Comparison of ENCODE assay signal across 16 cellular contexts in genomic region chr16:86042996-86043725, GRCh38.
DNase-seq lines count a peak whose midpoint lies in the region; ATAC-seq, FAIRE-seq and TF ChIP-seq lines count a peak whose summit lies in the region.
"Had no signal": no experiment of that assay in that cellular context is flagged by ENCODE, and none has a peak within 500 bp of the region (broad histone marks: within the 10 kb centered on the region; RNA-seq: fewer than 3 reads in every experiment).

No MANE protein-coding gene starts in this region.

- peak overlapping the region; percentile 65 for H3K27ac Mint-ChIP-seq in Caco-2 (ENCODE audit: unreplicated experiment)
- H3K27ac Mint-ChIP-seq: B cell; CD8-positive, alpha-beta memory T cell had no signal

- H3K4me2 ChIP-seq in H1 (ENCODE audit: insufficient read depth in 1 of 2, low read depth in 2 of 2, low read length in 2 of 2), result no peak overlapping the region
- H3K4me2 ChIP-seq in neuronal stem cell (ENCODE audit: insufficient read depth, low read length, poor library complexity, severe bottlenecking), result no peak overlapping the region

- H3K4me3 ChIP-seq in Caco-2 (ENCODE audit: low read depth, low read length), result no peak overlapping the region
- H3K4me3 ChIP-seq in H1 (ENCODE audit: extremely low read depth in 1 of 4, insufficient read depth in 2 of 4, low read depth in 3 of 4, low read length in 4 of 4), result no peak overlapping the region
- H3K4me3 ChIP-seq in neuronal stem cell (ENCODE audit: low read length in 2 of 2), result no peak overlapping the region
- no peak overlapping the region for H3K4me3 ChIP-seq in SJCRH30

- no peak for FAIRE-seq in H1 (lab: Jason Lieb, UNC)
- FAIRE-seq: GM19239 had no signal

- no peak overlapping the region for H3K14ac ChIP-seq in H1 (ENCODE audit: insufficient read length)
- no peak overlapping the region for H3K14ac ChIP-seq in neuronal stem cell (ENCODE audit: low read length)

- H4K8ac ChIP-seq in H1 (ENCODE audit: extremely low read depth, insufficient read depth, low read length), result no peak overlapping the region; the same call in 1 of the 2 replicates
- no peak overlapping the region for H4K8ac ChIP-seq in neuronal stem cell (ENCODE audit: low read depth, low read length)

- H2AK5ac ChIP-seq in H1 (ENCODE audit: low read depth, low read length) (no peak overlapping the region; the same call in 1 of the 2 replicates), neuronal stem cell (ENCODE audit: low read depth, low read length) (peak overlapping the region; percentile 33)

- peaks cover 21% of the 10 kb centered on the region for H3K4me1 Mint-ChIP-seq in Caco-2 (ENCODE audit: low read depth, unreplicated experiment)
- peaks cover 19% of the 10 kb centered on the region for H3K4me1 Mint-ChIP-seq in activated T-cell treated with anti-CD3 and anti-CD28 coated beads, Interleukin-2, amount 50 U/mL, for 4 hours (ENCODE audit: low read depth)

- no peak overlapping the region for H4K5ac ChIP-seq in H1 (ENCODE audit: insufficient read length, low read depth, low read length)

- CTCF ChIA-PET in Caco-2 (lab: Charles Lee), result no interaction called here
- CTCF ChIA-PET in H1 (lab: Charles Lee; ENCODE audit: partially characterized antibody), result interaction anchor here (0.7 to 9.2 kb wide), 11 partner anchors 10 to 476 kb away, joined by 3 to 84 read pairs (median 7); no protein-coding TSS in a partner anchor

- H3K9me3 Mint-ChIP-seq in Caco-2 (ENCODE audit: unreplicated experiment), result no peaks in the 10 kb centered on the region
- no peaks in the 10 kb centered on the region for H3K9me3 Mint-ChIP-seq in activated T-cell treated with anti-CD3 and anti-CD28 coated beads, Interleukin-2, amount 50 U/mL, for 4 hours
- H3K9me3 Mint-ChIP-seq: CD8-positive, alpha-beta memory T cell had no signal

- no peak overlapping the region for H2BK20ac ChIP-seq in H1 (ENCODE audit: low read length)

- H3K27me3 ChIP-seq in Caco-2 (replicated peaks; ENCODE audit: control insufficient read depth, insufficient read depth, low read length) (no peaks in the 10 kb centered on the region), H1 (replicated peaks in 1 of 4; ENCODE audit: control insufficient read depth in 3 of 4, extremely low read depth in 1 of 4, insufficient read depth in 3 of 4, low read length in 3 of 4) (no peaks in the 10 kb centered on the region; a peak in 1 of 7 replicates), neuronal stem cell (ENCODE audit: control insufficient read depth in 3 of 3, insufficient read depth in 3 of 3, low read depth in 1 of 3, low read length in 3 of 3) (peaks cover 0 to 33% (median 0%) of the 10 kb centered on the region in 3 experiments), SJCRH30 (no peaks in the 10 kb centered on the region)

- ATAC-seq in activated T-cell treated with anti-CD3 and anti-CD28 coated beads, Interleukin-2, amount 50 U/mL, for 4 hours, result no peak

- no peak overlapping the region for H3K27ac ChIP-seq in H1 (ENCODE audit: low read depth, low read length)
- H3K27ac ChIP-seq in neuronal stem cell (replicated peaks; ENCODE audit: low read length), result no peak overlapping the region
- H3K27ac ChIP-seq in SJCRH30, result no peak overlapping the region

- no peak overlapping the region for H3K56ac ChIP-seq in H1 (replicated peaks; ENCODE audit: insufficient read length, low read depth, low read length)

- H2AFZ ChIP-seq in H1 (ENCODE audit: low read length) (0 out of 2 replicates have a peak overlapping the region, but pooled peaks have one; percentile 1), neuronal stem cell (ENCODE audit: low read length) (no peak overlapping the region)

- H3K79me1 ChIP-seq in H1 (ENCODE audit: low read depth, low read length) (no peaks in the 10 kb centered on the region), neuronal stem cell (ENCODE audit: low read depth, low read length) (no peaks in the 10 kb centered on the region)

- no peaks in the 10 kb centered on the region for H3K23me2 ChIP-seq in H1 (ENCODE audit: low read depth, low read length)

- no peak for TF ChIP-seq POLR2A in H1 (IDR thresholded peaks at IDR 0.05; ENCODE audit: control extremely low read depth in 1 of 2, low read depth in 2 of 2, low read length in 2 of 2)

- H3K4ac ChIP-seq in H1 (replicated peaks; ENCODE audit: insufficient read length, low read depth, low read length) (no peak overlapping the region), neuronal stem cell (ENCODE audit: low read length) (no peak overlapping the region)

- no peak overlapping the region for H3K4me3 Mint-ChIP-seq in Caco-2 (ENCODE audit: unreplicated experiment)
- no peak overlapping the region for H3K4me3 Mint-ChIP-seq in activated T-cell treated with anti-CD3 and anti-CD28 coated beads, Interleukin-2, amount 50 U/mL, for 4 hours
- H3K4me3 Mint-ChIP-seq: B cell; CD8-positive, alpha-beta memory T cell had no signal

- no peaks in the 10 kb centered on the region for H3K36me3 Mint-ChIP-seq in Caco-2 (ENCODE audit: insufficient read depth, unreplicated experiment)
- H3K36me3 Mint-ChIP-seq in activated T-cell treated with anti-CD3 and anti-CD28 coated beads, Interleukin-2, amount 50 U/mL, for 4 hours (ENCODE audit: insufficient read depth), result no peaks in the 10 kb centered on the region
- H3K36me3 Mint-ChIP-seq: CD8-positive, alpha-beta memory T cell had no signal

- no peak for TF ChIP-seq RAD21 in H1 (IDR thresholded peaks at IDR 0.05 in 1 of 2, conservative IDR thresholded peaks at IDR 0.05 in 1 of 2; ENCODE audit: low read depth in 2 of 2, low read length in 2 of 2)

- POLR2A ChIA-PET in Caco-2 (lab: Charles Lee) (no interaction called here), H1 (lab: Charles Lee; ENCODE audit: partially characterized antibody) (no interaction called here)

- H3K79me2 ChIP-seq in H1 (ENCODE audit: control insufficient read depth in 1 of 2, insufficient read depth in 2 of 2, low read length in 2 of 2), result no peaks in the 10 kb centered on the region

- H4K91ac ChIP-seq in H1 (replicated peaks; ENCODE audit: insufficient read length, low read length) (peak overlapping the region; percentile 66), neuronal stem cell (ENCODE audit: low read depth, low read length, poor library complexity) (no peak overlapping the region)

- peaks cover 31% of the 10 kb centered on the region for H3K4me1 ChIP-seq in Caco-2
- peaks cover 0 to 1% (median 0%) of the 10 kb centered on the region in 4 experiments; a peak in 1 of 7 replicates for H3K4me1 ChIP-seq in H1 (replicated peaks in 1 of 4; ENCODE audit: control insufficient read depth in 3 of 4, insufficient read depth in 4 of 4, low read length in 3 of 4)
- peaks cover 0 to 9% of the 10 kb centered on the region in 2 donors for H3K4me1 ChIP-seq in neuronal stem cell (ENCODE audit: control insufficient read depth in 2 of 2, insufficient read depth in 1 of 2, low read depth in 1 of 2, low read length in 2 of 2)
- peaks cover 11% of the 10 kb centered on the region; the same call in 1 of the 2 replicates for H3K4me1 ChIP-seq in SJCRH30

- no peak overlapping the region for H2BK5ac ChIP-seq in H1 (ENCODE audit: low read depth, low read length)
- H2BK5ac ChIP-seq in neuronal stem cell (ENCODE audit: low read length), result peak overlapping the region; percentile 32

- H2BK15ac ChIP-seq in H1 (ENCODE audit: low read length) (0 out of 2 replicates have a peak overlapping the region, but pooled peaks have one; percentile 67), neuronal stem cell (ENCODE audit: low read length) (no peak overlapping the region)

- DNase-seq in Caco-2 (peak in 1 of 2 experiments; percentile 31), H1 (ENCODE audit: low read depth in 1 of 2, low spot score in 2 of 2) (no peak), neuronal stem cell (ENCODE audit: low spot score) (no peak), AG08395 (ENCODE audit: low spot score) (no peak), hepatic stellate cell (ENCODE audit: low spot score) (no peak), SJCRH30 (no peak)
- DNase-seq in activated T-cell treated with anti-CD3 and anti-CD28 coated beads, Interleukin-2, amount 50 U/mL, for 4 hours, result no peak
- DNase-seq: ACHN; CD8-positive, alpha-beta memory T cell; DMS53; GF-D8; H7; IMR-90; KBM-7 had no signal

- no peak overlapping the region for H2BK120ac ChIP-seq in H1 (replicated peaks; ENCODE audit: low read depth, low read length)
- no peak overlapping the region for H2BK120ac ChIP-seq in neuronal stem cell (ENCODE audit: low read depth, low read length)

- no peak for TF ChIP-seq EP300 in H1 (IDR thresholded peaks at IDR 0.05; ENCODE audit: borderline replicate concordance in 1 of 2, low read depth in 2 of 2, low read length in 2 of 2)

- no peak for TF ChIP-seq CTCF in Caco-2 (IDR thresholded peaks at IDR 0.05; ENCODE audit: insufficient read depth in 1 of 2, low read depth in 1 of 2, low read length in 1 of 2, severe bottlenecking in 1 of 2, unreplicated experiment in 1 of 2)
- TF ChIP-seq CTCF in H1 (IDR thresholded peaks at IDR 0.05; ENCODE audit: control extremely low read depth in 1 of 3, insufficient read depth in 1 of 3, low read depth in 1 of 3, low read length in 3 of 3), result no peak

- H2BK12ac ChIP-seq in H1 (ENCODE audit: low read depth, low read length) (0 out of 2 replicates have a peak overlapping the region, but pooled peaks have one; percentile 43), neuronal stem cell (ENCODE audit: low read length) (peak overlapping the region; percentile 47)

- no peaks in the 10 kb centered on the region for H4K20me1 ChIP-seq in H1 (replicated peaks in 1 of 2; ENCODE audit: control insufficient read depth in 1 of 2, insufficient read depth in 2 of 2, low read length in 2 of 2)

- BruUV-seq in Caco-2 (replicated peaks; lab: Mats Ljungman, UMichigan), result no TSS peak

- H3K27me3 Mint-ChIP-seq in Caco-2 (ENCODE audit: insufficient read depth, unreplicated experiment), result no peaks in the 10 kb centered on the region
- H3K27me3 Mint-ChIP-seq in activated T-cell treated with anti-CD3 and anti-CD28 coated beads, Interleukin-2, amount 50 U/mL, for 4 hours (ENCODE audit: low read depth), result peaks cover 38% of the 10 kb centered on the region

- H3K9ac ChIP-seq in H1 (replicated peaks in 1 of 4; ENCODE audit: extremely low read depth in 1 of 4, low read depth in 3 of 4, low read length in 3 of 4) (no peak overlapping the region), neuronal stem cell (ENCODE audit: low read depth, low read length, poor library complexity) (no peak overlapping the region)

- H3K36me3 ChIP-seq in Caco-2 (ENCODE audit: control insufficient read depth, insufficient read depth, low read length) (no peaks in the 10 kb centered on the region), H1 (ENCODE audit: control insufficient read depth in 2 of 4, insufficient read depth in 4 of 4, low read length in 3 of 4) (no peaks in the 10 kb centered on the region), neuronal stem cell (replicated peaks in 1 of 2; ENCODE audit: control insufficient read depth in 2 of 2, insufficient read depth in 2 of 2, low read length in 2 of 2) (no peaks in the 10 kb centered on the region), SJCRH30 (no peaks in the 10 kb centered on the region)

- H3K18ac ChIP-seq in H1 (ENCODE audit: extremely low read depth, low read length) (no peak overlapping the region), neuronal stem cell (ENCODE audit: low read length) (peak overlapping the region; percentile 76)

- H3K23ac ChIP-seq in H1 (ENCODE audit: insufficient read length), result no peak overlapping the region
- H3K23ac ChIP-seq in neuronal stem cell (ENCODE audit: low read depth, low read length, poor library complexity), result no peak overlapping the region

- H3K9me3 ChIP-seq in Caco-2 (no peaks in the 10 kb centered on the region), H1 (ENCODE audit: insufficient read depth in 2 of 2, low read depth in 1 of 2, low read length in 1 of 2) (no peaks in the 10 kb centered on the region), neuronal stem cell (replicated peaks in 1 of 2; ENCODE audit: control insufficient read depth in 2 of 2, insufficient read depth in 1 of 2, low read depth in 1 of 2, low read length in 2 of 2) (no peaks in the 10 kb centered on the region), SJCRH30 (replicated peaks) (no peaks in the 10 kb centered on the region)

- 91% methylated on average over 10 of the region's 12 CpGs; no CpG with 5 or more reads in 1 of the 2 experiments for WGBS in H1 (ENCODE audit: extremely low coverage in 1 of 2, insufficient coverage in 1 of 2, insufficient read length in 1 of 2, insufficient replicate concordance in 2 of 2, low coverage in 1 of 2, low lambda C conversion rate in 2 of 2, missing lambda C conversion rate in 1 of 2), 2 experiments
- no CpG with 5 or more reads among the region's 12 CpGs for WGBS in neuronal stem cell (ENCODE audit: extremely low coverage in 2 of 2, insufficient read length in 2 of 2, insufficient replicate concordance in 1 of 2), 2 donors

- intact Hi-C loops in Caco-2 (cut with micrococcal nuclease; ENCODE audit: unreplicated experiment), result no loop called here
